In genomic region chr7:4650471-4651047, GRCh38 we compare ENCODE assay signal across 1 cellular context.
TF ChIP-seq lines count a peak whose summit lies in the region.

No MANE protein-coding gene starts in this region.

TF ChIP-seq in HepG2, 621 proteins besides CTCF, POLR2A, EP300 and RAD21 (continued from another document):
- TF ChIP-seq AKNA (CRISPR knock-in tag; IDR thresholded peaks at IDR 0.05; ENCODE audit: borderline replicate concordance) (peak; percentile 92; the same call in 1 of the 2 replicates), ZNF577 (CRISPR knock-in tag; IDR thresholded peaks at IDR 0.05; ENCODE audit: borderline replicate concordance, low read depth) (no peak), HOXA5 (CRISPR knock-in tag; IDR thresholded peaks at IDR 0.05) (0 out of 2 replicates have a peak, but pooled peaks have one; percentile 25), ZMYM4 (CRISPR knock-in tag; IDR thresholded peaks at IDR 0.05) (no peak), TBL1XR1 (IDR thresholded peaks at IDR 0.05; ENCODE audit: borderline replicate concordance, low read length, partially characterized antibody) (no peak), ZNF841 (CRISPR knock-in tag; IDR thresholded peaks at IDR 0.05; ENCODE audit: borderline replicate concordance) (no peak), ZNF124 (CRISPR knock-in tag; IDR thresholded peaks at IDR 0.05) (no peak), ZNF317 (CRISPR knock-in tag; IDR thresholded peaks at IDR 0.05) (no peak), YEATS4 (CRISPR knock-in tag; IDR thresholded peaks at IDR 0.05; ENCODE audit: borderline replicate concordance) (0 out of 2 replicates have a peak, but pooled peaks have one; percentile 41), IKZF5 (CRISPR knock-in tag; IDR thresholded peaks at IDR 0.05) (no peak; the same call in 1 of the 2 replicates), NR3C1 (CRISPR knock-in tag; IDR thresholded peaks at IDR 0.05) (no peak), TFAP4 (IDR thresholded peaks at IDR 0.05; ENCODE audit: borderline replicate concordance, low read depth) (no peak), AGO2 (optimal IDR thresholded peaks at IDR 0.05; ENCODE audit: low read depth, low read length) (no peak), U2AF1 (optimal IDR thresholded peaks at IDR 0.05; ENCODE audit: low read depth, low read length) (no peak), PHF5A (CRISPR knock-in tag; IDR thresholded peaks at IDR 0.05; ENCODE audit: low read depth, unreplicated experiment) (no peak), SRY (CRISPR knock-in tag; IDR thresholded peaks at IDR 0.05) (no peak), ZSCAN5A (CRISPR knock-in tag; IDR thresholded peaks at IDR 0.05; ENCODE audit: borderline replicate concordance) (no peak), NFATC3 (CRISPR knock-in tag; IDR thresholded peaks at IDR 0.05) (no peak), SALL2 (CRISPR knock-in tag; IDR thresholded peaks at IDR 0.05) (no peak), ATF4 (CRISPR knock-in tag; IDR thresholded peaks at IDR 0.05) (no peak)
- TF ChIP-seq, protein P1, sequence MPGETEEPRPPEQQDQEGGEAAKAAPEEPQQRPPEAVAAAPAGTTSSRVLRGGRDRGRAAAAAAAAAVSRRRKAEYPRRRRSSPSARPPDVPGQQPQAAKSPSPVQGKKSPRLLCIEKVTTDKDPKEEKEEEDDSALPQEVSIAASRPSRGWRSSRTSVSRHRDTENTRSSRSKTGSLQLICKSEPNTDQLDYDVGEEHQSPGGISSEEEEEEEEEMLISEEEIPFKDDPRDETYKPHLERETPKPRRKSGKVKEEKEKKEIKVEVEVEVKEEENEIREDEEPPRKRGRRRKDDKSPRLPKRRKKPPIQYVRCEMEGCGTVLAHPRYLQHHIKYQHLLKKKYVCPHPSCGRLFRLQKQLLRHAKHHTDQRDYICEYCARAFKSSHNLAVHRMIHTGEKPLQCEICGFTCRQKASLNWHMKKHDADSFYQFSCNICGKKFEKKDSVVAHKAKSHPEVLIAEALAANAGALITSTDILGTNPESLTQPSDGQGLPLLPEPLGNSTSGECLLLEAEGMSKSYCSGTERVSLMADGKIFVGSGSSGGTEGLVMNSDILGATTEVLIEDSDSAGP (CRISPR knock-in tag; IDR thresholded peaks at IDR 0.05; ENCODE audit: borderline replicate concordance), result peak; percentile 24; the same call in 1 of the 2 replicates
- TF ChIP-seq, protein P2, sequence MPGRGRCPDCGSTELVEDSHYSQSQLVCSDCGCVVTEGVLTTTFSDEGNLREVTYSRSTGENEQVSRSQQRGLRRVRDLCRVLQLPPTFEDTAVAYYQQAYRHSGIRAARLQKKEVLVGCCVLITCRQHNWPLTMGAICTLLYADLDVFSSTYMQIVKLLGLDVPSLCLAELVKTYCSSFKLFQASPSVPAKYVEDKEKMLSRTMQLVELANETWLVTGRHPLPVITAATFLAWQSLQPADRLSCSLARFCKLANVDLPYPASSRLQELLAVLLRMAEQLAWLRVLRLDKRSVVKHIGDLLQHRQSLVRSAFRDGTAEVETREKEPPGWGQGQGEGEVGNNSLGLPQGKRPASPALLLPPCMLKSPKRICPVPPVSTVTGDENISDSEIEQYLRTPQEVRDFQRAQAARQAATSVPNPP (CRISPR knock-in tag; IDR thresholded peaks at IDR 0.05), result no peak
- TF ChIP-seq, protein P3, sequence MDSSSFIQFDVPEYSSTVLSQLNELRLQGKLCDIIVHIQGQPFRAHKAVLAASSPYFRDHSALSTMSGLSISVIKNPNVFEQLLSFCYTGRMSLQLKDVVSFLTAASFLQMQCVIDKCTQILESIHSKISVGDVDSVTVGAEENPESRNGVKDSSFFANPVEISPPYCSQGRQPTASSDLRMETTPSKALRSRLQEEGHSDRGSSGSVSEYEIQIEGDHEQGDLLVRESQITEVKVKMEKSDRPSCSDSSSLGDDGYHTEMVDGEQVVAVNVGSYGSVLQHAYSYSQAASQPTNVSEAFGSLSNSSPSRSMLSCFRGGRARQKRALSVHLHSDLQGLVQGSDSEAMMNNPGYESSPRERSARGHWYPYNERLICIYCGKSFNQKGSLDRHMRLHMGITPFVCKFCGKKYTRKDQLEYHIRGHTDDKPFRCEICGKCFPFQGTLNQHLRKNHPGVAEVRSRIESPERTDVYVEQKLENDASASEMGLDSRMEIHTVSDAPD (CRISPR knock-in tag; IDR thresholded peaks at IDR 0.05), result no peak
